1 cellular context compared by ENCODE assay signal in the genomic region with DNA sequence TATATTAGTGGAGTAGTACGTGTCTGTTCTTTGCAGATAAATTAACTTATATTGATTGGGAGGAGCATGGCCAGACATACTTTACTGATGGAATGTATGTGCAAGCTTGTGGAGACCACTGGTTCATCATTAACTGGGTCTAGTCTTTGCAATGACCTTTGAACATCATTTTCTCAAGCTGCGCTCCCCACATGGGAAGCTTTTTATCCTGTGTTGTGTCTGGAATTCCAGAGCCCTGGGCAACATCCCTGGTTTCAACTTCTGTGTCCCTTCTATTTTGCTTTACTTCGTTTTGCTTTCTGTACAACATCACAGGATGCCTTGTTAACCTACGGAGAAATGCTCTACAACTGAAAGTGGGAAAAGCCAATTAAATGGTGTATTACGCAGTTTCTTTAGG.
A peak's percentile ranks its signal among the peaks of the same experiment; 100 is the strongest.
TF ChIP-seq lines count a peak whose summit lies in the region.

No MANE protein-coding gene starts in this region.

TF ChIP-seq in HepG2, 621 proteins besides CTCF, POLR2A, EP300 and RAD21 (continued from another document and continues in another):
- TF ChIP-seq ZUFSP (CRISPR knock-in tag; IDR thresholded peaks at IDR 0.05; ENCODE audit: borderline replicate concordance), result no peak
- TF ChIP-seq ONECUT2 (CRISPR knock-in tag; IDR thresholded peaks at IDR 0.05), result peak; percentile 89
- TF ChIP-seq ZNF678 (CRISPR knock-in tag; IDR thresholded peaks at IDR 0.05), result no peak
- TF ChIP-seq, protein P1, sequence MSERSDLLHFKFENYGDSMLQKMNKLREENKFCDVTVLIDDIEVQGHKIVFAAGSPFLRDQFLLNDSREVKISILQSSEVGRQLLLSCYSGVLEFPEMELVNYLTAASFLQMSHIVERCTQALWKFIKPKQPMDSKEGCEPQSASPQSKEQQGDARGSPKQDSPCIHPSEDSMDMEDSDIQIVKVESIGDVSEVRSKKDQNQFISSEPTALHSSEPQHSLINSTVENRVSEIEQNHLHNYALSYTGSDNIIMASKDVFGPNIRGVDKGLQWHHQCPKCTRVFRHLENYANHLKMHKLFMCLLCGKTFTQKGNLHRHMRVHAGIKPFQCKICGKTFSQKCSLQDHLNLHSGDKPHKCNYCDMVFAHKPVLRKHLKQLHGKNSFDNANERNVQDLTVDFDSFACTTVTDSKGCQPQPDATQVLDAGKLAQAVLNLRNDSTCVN (CRISPR knock-in tag; IDR thresholded peaks at IDR 0.05; ENCODE audit: borderline replicate concordance), result no peak
- TF ChIP-seq FOXJ3 (CRISPR knock-in tag; IDR thresholded peaks at IDR 0.05; ENCODE audit: borderline replicate concordance), result peak; percentile 77; the same call in 1 of the 2 replicates
- TF ChIP-seq PHB2 (IDR thresholded peaks at IDR 0.05; ENCODE audit: partially characterized antibody), result no peak
- peak; percentile 49; the same call in 1 of the 2 replicates for TF ChIP-seq TFE3 (CRISPR knock-in tag; IDR thresholded peaks at IDR 0.05)
- no peak for TF ChIP-seq HNRNPH1 (optimal IDR thresholded peaks at IDR 0.05; ENCODE audit: low read depth, low read length)
- peak; percentile 35; the same call in 1 of the 2 replicates for TF ChIP-seq RXRA (CRISPR knock-in tag; IDR thresholded peaks at IDR 0.05)
- no peak for TF ChIP-seq HOXD1 (CRISPR knock-in tag; IDR thresholded peaks at IDR 0.05)
- peak; percentile 97 for TF ChIP-seq TEAD3 (CRISPR knock-in tag; optimal IDR thresholded peaks at IDR 0.05; ENCODE audit: borderline replicate concordance)
- TF ChIP-seq ZNF143 (CRISPR knock-in tag; IDR thresholded peaks at IDR 0.05), result no peak
- TF ChIP-seq, protein P2, sequence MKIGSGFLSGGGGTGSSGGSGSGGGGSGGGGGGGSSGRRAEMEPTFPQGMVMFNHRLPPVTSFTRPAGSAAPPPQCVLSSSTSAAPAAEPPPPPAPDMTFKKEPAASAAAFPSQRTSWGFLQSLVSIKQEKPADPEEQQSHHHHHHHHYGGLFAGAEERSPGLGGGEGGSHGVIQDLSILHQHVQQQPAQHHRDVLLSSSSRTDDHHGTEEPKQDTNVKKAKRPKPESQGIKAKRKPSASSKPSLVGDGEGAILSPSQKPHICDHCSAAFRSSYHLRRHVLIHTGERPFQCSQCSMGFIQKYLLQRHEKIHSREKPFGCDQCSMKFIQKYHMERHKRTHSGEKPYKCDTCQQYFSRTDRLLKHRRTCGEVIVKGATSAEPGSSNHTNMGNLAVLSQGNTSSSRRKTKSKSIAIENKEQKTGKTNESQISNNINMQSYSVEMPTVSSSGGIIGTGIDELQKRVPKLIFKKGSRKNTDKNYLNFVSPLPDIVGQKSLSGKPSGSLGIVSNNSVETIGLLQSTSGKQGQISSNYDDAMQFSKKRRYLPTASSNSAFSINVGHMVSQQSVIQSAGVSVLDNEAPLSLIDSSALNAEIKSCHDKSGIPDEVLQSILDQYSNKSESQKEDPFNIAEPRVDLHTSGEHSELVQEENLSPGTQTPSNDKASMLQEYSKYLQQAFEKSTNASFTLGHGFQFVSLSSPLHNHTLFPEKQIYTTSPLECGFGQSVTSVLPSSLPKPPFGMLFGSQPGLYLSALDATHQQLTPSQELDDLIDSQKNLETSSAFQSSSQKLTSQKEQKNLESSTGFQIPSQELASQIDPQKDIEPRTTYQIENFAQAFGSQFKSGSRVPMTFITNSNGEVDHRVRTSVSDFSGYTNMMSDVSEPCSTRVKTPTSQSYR (CRISPR knock-in tag; IDR thresholded peaks at IDR 0.05; ENCODE audit: borderline replicate concordance), result no peak
- TF ChIP-seq AHDC1 (CRISPR knock-in tag; IDR thresholded peaks at IDR 0.05; ENCODE audit: borderline replicate concordance), result peak; percentile 61; the same call in 1 of the 2 replicates
- TF ChIP-seq FOXO1 (CRISPR knock-in tag; IDR thresholded peaks at IDR 0.05), result peak; percentile 25; the same call in 1 of the 2 replicates
- TF ChIP-seq ZNF20 (CRISPR knock-in tag; IDR thresholded peaks at IDR 0.05), result no peak
- TF ChIP-seq ZNF510 (CRISPR knock-in tag; IDR thresholded peaks at IDR 0.05; ENCODE audit: low read depth), result no peak
- TF ChIP-seq, protein P3, sequence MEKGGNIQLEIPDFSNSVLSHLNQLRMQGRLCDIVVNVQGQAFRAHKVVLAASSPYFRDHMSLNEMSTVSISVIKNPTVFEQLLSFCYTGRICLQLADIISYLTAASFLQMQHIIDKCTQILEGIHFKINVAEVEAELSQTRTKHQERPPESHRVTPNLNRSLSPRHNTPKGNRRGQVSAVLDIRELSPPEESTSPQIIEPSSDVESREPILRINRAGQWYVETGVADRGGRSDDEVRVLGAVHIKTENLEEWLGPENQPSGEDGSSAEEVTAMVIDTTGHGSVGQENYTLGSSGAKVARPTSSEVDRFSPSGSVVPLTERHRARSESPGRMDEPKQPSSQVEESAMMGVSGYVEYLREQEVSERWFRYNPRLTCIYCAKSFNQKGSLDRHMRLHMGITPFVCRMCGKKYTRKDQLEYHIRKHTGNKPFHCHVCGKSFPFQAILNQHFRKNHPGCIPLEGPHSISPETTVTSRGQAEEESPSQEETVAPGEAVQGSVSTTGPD (CRISPR knock-in tag; IDR thresholded peaks at IDR 0.05), result no peak
- no peak for TF ChIP-seq KDM4B (CRISPR knock-in tag; IDR thresholded peaks at IDR 0.05)
- peak; percentile 93; the same call in 1 of the 2 replicates for TF ChIP-seq NCOR1 (IDR thresholded peaks at IDR 0.05; ENCODE audit: borderline replicate concordance, low read length)
- no peak for TF ChIP-seq ZNF468 (CRISPR knock-in tag; IDR thresholded peaks at IDR 0.05)
- no peak for TF ChIP-seq ZNF850 (CRISPR knock-in tag; conservative IDR thresholded peaks at IDR 0.05)
- no peak for TF ChIP-seq ZNF605 (CRISPR knock-in tag; IDR thresholded peaks at IDR 0.05)
- no peak for TF ChIP-seq YY1 (IDR thresholded peaks at IDR 0.05; ENCODE audit: insufficient read depth, insufficient replicate concordance, low read depth, low read length)
- TF ChIP-seq SIN3A (IDR thresholded peaks at IDR 0.05; ENCODE audit: borderline replicate concordance, low read depth, low read length), result no peak
- TF ChIP-seq, protein P4, sequence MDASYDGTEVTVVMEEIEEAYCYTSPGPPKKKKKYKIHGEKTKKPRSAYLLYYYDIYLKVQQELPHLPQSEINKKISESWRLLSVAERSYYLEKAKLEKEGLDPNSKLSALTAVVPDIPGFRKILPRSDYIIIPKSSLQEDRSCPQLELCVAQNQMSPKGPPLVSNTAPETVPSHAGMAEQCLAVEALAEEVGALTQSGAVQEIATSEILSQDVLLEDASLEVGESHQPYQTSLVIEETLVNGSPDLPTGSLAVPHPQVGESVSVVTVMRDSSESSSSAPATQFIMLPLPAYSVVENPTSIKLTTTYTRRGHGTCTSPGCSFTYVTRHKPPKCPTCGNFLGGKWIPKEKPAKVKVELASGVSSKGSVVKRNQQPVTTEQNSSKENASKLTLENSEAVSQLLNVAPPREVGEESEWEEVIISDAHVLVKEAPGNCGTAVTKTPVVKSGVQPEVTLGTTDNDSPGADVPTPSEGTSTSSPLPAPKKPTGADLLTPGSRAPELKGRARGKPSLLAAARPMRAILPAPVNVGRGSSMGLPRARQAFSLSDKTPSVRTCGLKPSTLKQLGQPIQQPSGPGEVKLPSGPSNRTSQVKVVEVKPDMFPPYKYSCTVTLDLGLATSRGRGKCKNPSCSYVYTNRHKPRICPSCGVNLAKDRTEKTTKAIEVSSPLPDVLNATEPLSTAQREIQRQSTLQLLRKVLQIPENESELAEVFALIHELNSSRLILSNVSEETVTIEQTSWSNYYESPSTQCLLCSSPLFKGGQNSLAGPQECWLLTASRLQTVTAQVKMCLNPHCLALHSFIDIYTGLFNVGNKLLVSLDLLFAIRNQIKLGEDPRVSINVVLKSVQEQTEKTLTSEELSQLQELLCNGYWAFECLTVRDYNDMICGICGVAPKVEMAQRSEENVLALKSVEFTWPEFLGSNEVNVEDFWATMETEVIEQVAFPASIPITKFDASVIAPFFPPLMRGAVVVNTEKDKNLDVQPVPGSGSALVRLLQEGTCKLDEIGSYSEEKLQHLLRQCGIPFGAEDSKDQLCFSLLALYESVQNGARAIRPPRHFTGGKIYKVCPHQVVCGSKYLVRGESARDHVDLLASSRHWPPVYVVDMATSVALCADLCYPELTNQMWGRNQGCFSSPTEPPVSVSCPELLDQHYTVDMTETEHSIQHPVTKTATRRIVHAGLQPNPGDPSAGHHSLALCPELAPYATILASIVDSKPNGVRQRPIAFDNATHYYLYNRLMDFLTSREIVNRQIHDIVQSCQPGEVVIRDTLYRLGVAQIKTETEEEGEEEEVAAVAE (CRISPR knock-in tag; IDR thresholded peaks at IDR 0.05; ENCODE audit: borderline replicate concordance), result 0 out of 2 replicates have a peak, but pooled peaks have one; percentile 35
- no peak for TF ChIP-seq KLF12 (CRISPR knock-in tag; IDR thresholded peaks at IDR 0.05; ENCODE audit: borderline replicate concordance)
- no peak for TF ChIP-seq ZNF33A (CRISPR knock-in tag; IDR thresholded peaks at IDR 0.05; ENCODE audit: borderline replicate concordance)
- TF ChIP-seq ERF (CRISPR knock-in tag; IDR thresholded peaks at IDR 0.05), result peak; percentile 91
- no peak for TF ChIP-seq ZNF224 (CRISPR knock-in tag; IDR thresholded peaks at IDR 0.05)
- TF ChIP-seq ZNF160 (CRISPR knock-in tag; IDR thresholded peaks at IDR 0.05), result no peak
- TF ChIP-seq, protein P5, sequence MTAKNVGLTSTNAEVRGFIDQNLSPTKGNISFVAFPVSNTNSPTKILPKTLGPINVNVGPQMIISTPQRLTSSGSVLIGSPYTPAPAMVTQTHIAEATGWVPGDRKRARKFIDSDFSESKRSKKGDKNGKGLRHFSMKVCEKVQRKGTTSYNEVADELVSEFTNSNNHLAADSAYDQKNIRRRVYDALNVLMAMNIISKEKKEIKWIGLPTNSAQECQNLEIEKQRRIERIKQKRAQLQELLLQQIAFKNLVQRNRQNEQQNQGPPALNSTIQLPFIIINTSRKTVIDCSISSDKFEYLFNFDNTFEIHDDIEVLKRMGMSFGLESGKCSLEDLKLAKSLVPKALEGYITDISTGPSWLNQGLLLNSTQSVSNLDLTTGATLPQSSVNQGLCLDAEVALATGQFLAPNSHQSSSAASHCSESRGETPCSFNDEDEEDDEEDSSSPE (CRISPR knock-in tag; IDR thresholded peaks at IDR 0.05), result 0 out of 2 replicates have a peak, but pooled peaks have one; percentile 20
- TF ChIP-seq, protein P6, sequence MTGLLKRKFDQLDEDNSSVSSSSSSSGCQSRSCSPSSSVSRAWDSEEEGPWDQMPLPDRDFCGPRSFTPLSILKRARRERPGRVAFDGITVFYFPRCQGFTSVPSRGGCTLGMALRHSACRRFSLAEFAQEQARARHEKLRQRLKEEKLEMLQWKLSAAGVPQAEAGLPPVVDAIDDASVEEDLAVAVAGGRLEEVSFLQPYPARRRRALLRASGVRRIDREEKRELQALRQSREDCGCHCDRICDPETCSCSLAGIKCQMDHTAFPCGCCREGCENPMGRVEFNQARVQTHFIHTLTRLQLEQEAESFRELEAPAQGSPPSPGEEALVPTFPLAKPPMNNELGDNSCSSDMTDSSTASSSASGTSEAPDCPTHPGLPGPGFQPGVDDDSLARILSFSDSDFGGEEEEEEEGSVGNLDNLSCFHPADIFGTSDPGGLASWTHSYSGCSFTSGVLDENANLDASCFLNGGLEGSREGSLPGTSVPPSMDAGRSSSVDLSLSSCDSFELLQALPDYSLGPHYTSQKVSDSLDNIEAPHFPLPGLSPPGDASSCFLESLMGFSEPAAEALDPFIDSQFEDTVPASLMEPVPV (CRISPR knock-in tag; IDR thresholded peaks at IDR 0.05), result no peak
